In genomic region chr2:134160793-134161504, GRCh38 we compare ENCODE assay signal across 11 cellular contexts.
A peak's percentile ranks its signal among the peaks of the same experiment; 100 is the strongest.
DNase-seq lines count a peak whose midpoint lies in the region; ATAC-seq, FAIRE-seq and TF ChIP-seq lines count a peak whose summit lies in the region.
"Had no signal": no experiment of that assay in that cellular context is flagged by ENCODE, and none has a peak within 500 bp of the region (broad histone marks: within the 10 kb centered on the region; RNA-seq: fewer than 3 reads in every experiment).

No MANE protein-coding gene starts in this region.

- DNase-seq in AG10803 (ENCODE audit: low read depth) (peak; percentile 11), HL-60 (ENCODE audit: low read depth in 1 of 2, low spot score in 1 of 2) (peak in 1 of 2 experiments; percentile 63), HepG2 (ENCODE audit: low spot score) (no peak), sigmoid colon (no peak), SHP77 treated with DMSO at 0.1 percent for 48 hours (lab: John Stamatoyannopoulos, UW) (no peak)
- DNase-seq in activated naive CD8-positive, alpha-beta T cell treated with anti-CD3 and anti-CD28 coated beads, Interleukin-2, amount 10 ng/mL, durations not matched to agents 7 days and 5 days = no peak
- no peak for DNase-seq in stimulated activated CD4-positive, alpha-beta T cell treated with anti-CD3 and anti-CD28 coated beads, Interleukin-2, amount 100 ng/mL, for 24 hours
- DNase-seq: NCI-H510A had no signal

- H3K9ac ChIP-seq in HepG2 (ENCODE audit: insufficient read depth, low read depth, low read length) = no peak overlapping the region

- H3K4me1 Mint-ChIP-seq in activated naive CD8-positive, alpha-beta T cell treated with anti-CD3 and anti-CD28 coated beads, Interleukin-2, amount 10 ng/mL, durations not matched to agents 7 days and 5 days = peaks cover 33% of the 10 kb centered on the region

- in situ Hi-C loops in HepG2 (cut with HindIII; ENCODE audit: extremely low pct_ligation_motif_present, low pct_unique_long_range_greater_than_20kb) = no loop called here

- H3K27me3 Mint-ChIP-seq in activated naive CD8-positive, alpha-beta T cell treated with anti-CD3 and anti-CD28 coated beads, Interleukin-2, amount 10 ng/mL, durations not matched to agents 7 days and 5 days = no peaks in the 10 kb centered on the region

- intact Hi-C loops in HepG2 (cut with micrococcal nuclease; ENCODE audit: unreplicated experiment) = no loop called here
- intact Hi-C loops in sigmoid colon (cut with DNase I) = no loop called here

- POLR2A ChIA-PET in activated naive CD8-positive, alpha-beta T cell treated with anti-CD3 and anti-CD28 coated beads, Interleukin-2, amount 10 ng/mL, durations not matched to agents 7 days and 5 days (lab: Charles Lee) = no interaction called here
- POLR2A ChIA-PET in HepG2 (lab: Yijun Ruan, JAX) = no interaction called here

- CTCF ChIA-PET in HepG2 (lab: Yijun Ruan, JAX; ENCODE audit: low intra/inter-chr PET ratio, low total read pairs) = no interaction called here

- no peak for TF ChIP-seq RAD21 in HepG2 (CRISPR knock-in tag; IDR thresholded peaks at IDR 0.05)

- H2AFZ ChIP-seq in HepG2 (ENCODE audit: low read length) = no peak overlapping the region

- H3K4me2 ChIP-seq in HepG2 (ENCODE audit: low read depth, low read length) = no peak overlapping the region

- peak overlapping the region; percentile 13 for H3K4me3 Mint-ChIP-seq in activated naive CD8-positive, alpha-beta T cell treated with anti-CD3 and anti-CD28 coated beads, Interleukin-2, amount 10 ng/mL, durations not matched to agents 7 days and 5 days

- WGBS in HepG2 (ENCODE audit: low lambda C conversion rate) = 91% methylated on average over 9 of the region's 9 CpGs
- WGBS in sigmoid colon, 2 donors = 57 to 67% methylated on average over 9 of the region's 9 CpGs

- peak; percentile 14 for ATAC-seq in activated naive CD8-positive, alpha-beta T cell treated with anti-CD3 and anti-CD28 coated beads, Interleukin-2, amount 10 ng/mL, durations not matched to agents 7 days and 5 days (ENCODE audit: low read depth)
- ATAC-seq in HepG2 = peak; percentile 46
- no peak for ATAC-seq in esophagus mucosa

- H4K20me1 ChIP-seq in HepG2 (ENCODE audit: insufficient read depth, low read length) = no peaks in the 10 kb centered on the region; the same call in none of the 2 replicates

- H3K27ac Mint-ChIP-seq in activated naive CD8-positive, alpha-beta T cell treated with anti-CD3 and anti-CD28 coated beads, Interleukin-2, amount 10 ng/mL, durations not matched to agents 7 days and 5 days = peak overlapping the region; percentile 46

- no peak for FAIRE-seq in HepG2 (lab: Jason Lieb, UNC)
- FAIRE-seq: H54, TTC549 had no signal

- TF ChIP-seq POLR2A in HepG2 (IDR thresholded peaks at IDR 0.05; ENCODE audit: insufficient read depth in 1 of 2, low read depth in 2 of 2, low read length in 2 of 2) (no peak), sigmoid colon (IDR thresholded peaks at IDR 0.05) (no peak)

- no peaks in the 10 kb centered on the region for H3K27me3 ChIP-seq in HL-60 (ENCODE audit: insufficient read depth, poor library complexity, severe bottlenecking)
- H3K27me3 ChIP-seq in HepG2 (ENCODE audit: control insufficient read depth in 1 of 2, insufficient read depth in 2 of 2, low read length in 2 of 2) = no peaks in the 10 kb centered on the region
- no peaks in the 10 kb centered on the region for H3K27me3 ChIP-seq in sigmoid colon

- no peak for TF ChIP-seq EP300 in HepG2 (IDR thresholded peaks at IDR 0.05; ENCODE audit: low read depth in 2 of 2, low read length in 2 of 2)
- TF ChIP-seq EP300 in HepG2 (CRISPR knock-in tag; IDR thresholded peaks at IDR 0.05; ENCODE audit: borderline replicate concordance) = no peak
- TF ChIP-seq EP300 in sigmoid colon (IDR thresholded peaks at IDR 0.05) = no peak

- no peaks in the 10 kb centered on the region for H3K9me3 Mint-ChIP-seq in activated naive CD8-positive, alpha-beta T cell treated with anti-CD3 and anti-CD28 coated beads, Interleukin-2, amount 10 ng/mL, durations not matched to agents 7 days and 5 days

- no TSS peak for BruUV-seq in HepG2 (replicated peaks; lab: Mats Ljungman, UMichigan)

- H3K79me2 ChIP-seq in HepG2 (ENCODE audit: insufficient read depth, low read length) = peaks cover 33% of the 10 kb centered on the region

- H3K4me3 ChIP-seq in AG10803 (ENCODE audit: low read length) (no peak overlapping the region), HL-60 (replicated peaks; ENCODE audit: insufficient read depth, low read length) (no peak overlapping the region), HepG2 (replicated peaks in 1 of 3; ENCODE audit: insufficient read depth in 1 of 3, low read depth in 2 of 3, low read length in 3 of 3) (no peak overlapping the region), sigmoid colon (no peak overlapping the region)

- TF ChIP-seq CTCF in AG10803 (conservative IDR thresholded peaks at IDR 0.05; ENCODE audit: low read length) = no peak
- TF ChIP-seq CTCF in HL-60 (IDR thresholded peaks at IDR 0.05; ENCODE audit: insufficient read depth, low read length) = no peak
- no peak for TF ChIP-seq CTCF in HepG2 (CRISPR knock-in tag; IDR thresholded peaks at IDR 0.05)
- no peak for TF ChIP-seq CTCF in sigmoid colon (IDR thresholded peaks at IDR 0.05)

- H3K9me3 ChIP-seq in HepG2 (ENCODE audit: low read length) (no peaks in the 10 kb centered on the region), sigmoid colon (no peaks in the 10 kb centered on the region)

- peaks cover 16% of the 10 kb centered on the region for H3K36me3 Mint-ChIP-seq in activated naive CD8-positive, alpha-beta T cell treated with anti-CD3 and anti-CD28 coated beads, Interleukin-2, amount 10 ng/mL, durations not matched to agents 7 days and 5 days

- H3K36me3 ChIP-seq in HepG2 (replicated peaks in 1 of 2; ENCODE audit: control insufficient read depth in 1 of 2, insufficient read depth in 2 of 2, low read length in 2 of 2) (peaks cover under 1 to 5% of the 10 kb centered on the region in 2 experiments; a peak in 1 of 5 replicates), sigmoid colon (no peaks in the 10 kb centered on the region)

- H3K4me1 ChIP-seq in HepG2 (ENCODE audit: insufficient read depth, low read length) = peaks cover 12% of the 10 kb centered on the region
- H3K4me1 ChIP-seq in sigmoid colon = peaks cover 0 to 11% (median 0%) of the 10 kb centered on the region in 4 donors

- peak overlapping the region; percentile 60 for H3K27ac ChIP-seq in HL-60 (replicated peaks)
- no peak overlapping the region for H3K27ac ChIP-seq in HepG2 (ENCODE audit: extremely low read length, insufficient read depth, low read length)
- no peak overlapping the region for H3K27ac ChIP-seq in sigmoid colon

TF ChIP-seq in HepG2, 621 proteins besides CTCF, POLR2A, EP300 and RAD21 (continues in another document):
- TF ChIP-seq ZNF709 (CRISPR knock-in tag; IDR thresholded peaks at IDR 0.05) (no peak), ZBTB44 (CRISPR knock-in tag; IDR thresholded peaks at IDR 0.05) (no peak), ZNF790 (CRISPR knock-in tag; IDR thresholded peaks at IDR 0.05; ENCODE audit: borderline replicate concordance) (no peak), FOXC1 (CRISPR knock-in tag; IDR thresholded peaks at IDR 0.05; ENCODE audit: borderline replicate concordance) (no peak), ZSCAN9 (CRISPR knock-in tag; IDR thresholded peaks at IDR 0.05; ENCODE audit: borderline replicate concordance) (no peak), MAF1 (CRISPR knock-in tag; IDR thresholded peaks at IDR 0.05; ENCODE audit: borderline replicate concordance) (no peak), IRF9 (CRISPR knock-in tag; IDR thresholded peaks at IDR 0.05; ENCODE audit: borderline replicate concordance) (no peak), HIC2 (CRISPR knock-in tag; IDR thresholded peaks at IDR 0.05; ENCODE audit: low read depth) (no peak), GPN1 (CRISPR knock-in tag; IDR thresholded peaks at IDR 0.05; ENCODE audit: borderline replicate concordance) (no peak), ZFP36L1 (CRISPR knock-in tag; IDR thresholded peaks at IDR 0.05) (no peak)
- TF ChIP-seq, protein P1, sequence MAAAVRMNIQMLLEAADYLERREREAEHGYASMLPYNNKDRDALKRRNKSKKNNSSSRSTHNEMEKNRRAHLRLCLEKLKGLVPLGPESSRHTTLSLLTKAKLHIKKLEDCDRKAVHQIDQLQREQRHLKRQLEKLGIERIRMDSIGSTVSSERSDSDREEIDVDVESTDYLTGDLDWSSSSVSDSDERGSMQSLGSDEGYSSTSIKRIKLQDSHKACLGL (CRISPR knock-in tag; IDR thresholded peaks at IDR 0.05) = no peak
